Comparison of ENCODE assay signal across 31 cellular contexts in the genomic region with DNA sequence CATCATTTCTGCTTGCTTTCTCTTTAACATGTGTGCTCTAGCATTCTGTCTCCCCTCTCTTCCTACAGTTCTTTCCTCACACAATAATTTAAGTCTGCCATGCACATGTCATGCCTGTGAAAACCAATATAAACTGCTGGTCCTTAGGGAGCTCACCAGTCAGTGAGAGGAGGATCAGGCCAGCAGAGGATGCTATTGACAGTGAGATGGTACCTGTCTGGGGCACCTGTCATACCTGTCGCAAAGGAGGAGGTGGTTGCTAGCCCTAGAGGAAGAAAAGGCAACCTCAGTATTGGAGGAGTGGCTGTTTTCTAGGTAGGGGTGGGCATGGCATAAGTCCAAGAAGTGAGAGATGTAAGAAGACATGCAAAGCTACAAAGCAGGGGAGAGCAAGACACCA.
"Had no signal": no experiment of that assay in that cellular context is flagged by ENCODE, and none has a peak within 500 bp of the region (broad histone marks: within the 10 kb centered on the region; RNA-seq: fewer than 3 reads in every experiment).

No MANE protein-coding gene starts in this region.

- H3K27ac Mint-ChIP-seq: activated CD4-positive, alpha-beta T cell treated with anti-CD3 and anti-CD28 coated beads, Interleukin-2, amount 10 ng/mL, durations not matched to agents 7 days and 5 days; activated CD8-positive, alpha-beta T cell treated with anti-CD3 and anti-CD28 coated beads for 36 hours; activated T-helper 17 cell treated with anti-CD3 and anti-CD28 coated beads, Interleukin-2, amount 50 U/mL, for 72 hours; dendritic cell treated with granulocyte-macrophage colony-stimulating factor and Interleukin-4, amounts not matched to agents 40 ng/mL and 50 ng/mL, for 4 days; endodermal cell; immature natural killer cell; mesothelial cell of epicardium; naive B cell; WTC11 had no signal

- H3K9me3 Mint-ChIP-seq: endodermal cell had no signal

- H3K4me3 Mint-ChIP-seq: activated CD4-positive, alpha-beta T cell treated with anti-CD3 and anti-CD28 coated beads, Interleukin-2, amount 10 ng/mL, durations not matched to agents 7 days and 5 days; activated CD8-positive, alpha-beta T cell treated with anti-CD3 and anti-CD28 coated beads for 36 hours; activated T-cell treated with anti-CD3 and anti-CD28 coated beads, Interleukin-2, amount 50 U/mL, for 4 hours; activated T-helper 17 cell treated with anti-CD3 and anti-CD28 coated beads, Interleukin-2, amount 50 U/mL, for 72 hours; central memory CD8-positive, alpha-beta T cell; dendritic cell treated with granulocyte-macrophage colony-stimulating factor and Interleukin-4, amounts not matched to agents 40 ng/mL and 50 ng/mL, for 4 days; endodermal cell; immature natural killer cell; mesothelial cell of epicardium; naive B cell; neural crest cell; WTC11 had no signal

- DNase-seq: activated CD4-positive, alpha-beta T cell treated with anti-CD3 and anti-CD28 coated beads for 1 hour; activated CD4-positive, alpha-beta T cell treated with anti-CD3 and anti-CD28 coated beads, Interleukin-2, amount 10 ng/mL, durations not matched to agents 7 days and 5 days; activated CD8-positive, alpha-beta T cell treated with anti-CD3 and anti-CD28 coated beads for 36 hours; activated gamma-delta T cell treated with Interleukin-2 at 50 U/mL for 16 hours; activated naive CD4-positive, alpha-beta T cell treated with anti-CD3 and anti-CD28 coated beads, Interleukin-2, amount 50 U/mL, for 16 hours; activated T-cell treated with anti-CD3 and anti-CD28 coated beads, Interleukin-2, amount 50 U/mL, for 4 hours; amygdala; endodermal cell; foreskin fibroblast; head of caudate nucleus; hippocampal formation; immature natural killer cell; kidney; left colon; naive B cell; nucleus accumbens; pancreas; retina; stimulated activated CD4-positive, alpha-beta T cell treated with anti-CD3 and anti-CD28 coated beads, Interleukin-12 subunit alpha, Interleukin-12 subunit beta, amount 100 ng/mL, for 4 hours; stimulated activated CD4-positive, alpha-beta T cell treated with anti-CD3 and anti-CD28 coated beads, Interleukin-4, amount 100 ng/mL, for 1 hour; stimulated activated naive CD8-positive, alpha-beta T cell treated with anti-CD3 and anti-CD28 coated beads, Interleukin-15, Interleukin-2, amounts not matched to agents 100 U/mL and 50 U/mL, for 24 hours; testis; transverse colon had no signal

- H3K4me1 Mint-ChIP-seq: activated CD4-positive, alpha-beta T cell treated with anti-CD3 and anti-CD28 coated beads, Interleukin-2, amount 10 ng/mL, durations not matched to agents 7 days and 5 days; activated T-helper 17 cell treated with anti-CD3 and anti-CD28 coated beads, Interleukin-2, amount 50 U/mL, for 72 hours; central memory CD8-positive, alpha-beta T cell; immature natural killer cell; mesothelial cell of epicardium; naive B cell had no signal

- H3K27me3 Mint-ChIP-seq: activated CD4-positive, alpha-beta T cell treated with anti-CD3 and anti-CD28 coated beads, Interleukin-2, amount 10 ng/mL, durations not matched to agents 7 days and 5 days; activated CD8-positive, alpha-beta T cell treated with anti-CD3 and anti-CD28 coated beads for 36 hours; activated T-helper 17 cell treated with anti-CD3 and anti-CD28 coated beads, Interleukin-2, amount 50 U/mL, for 72 hours; central memory CD8-positive, alpha-beta T cell; dendritic cell treated with granulocyte-macrophage colony-stimulating factor and Interleukin-4, amounts not matched to agents 40 ng/mL and 50 ng/mL, for 4 days; naive B cell had no signal

- H3K27ac ChIP-seq: pancreas, prostate gland, skin epidermis, testis, transverse colon had no signal

- H3K36me3 Mint-ChIP-seq: immature natural killer cell, mesothelial cell of epicardium, naive B cell, WTC11 had no signal
